In the genomic region with DNA sequence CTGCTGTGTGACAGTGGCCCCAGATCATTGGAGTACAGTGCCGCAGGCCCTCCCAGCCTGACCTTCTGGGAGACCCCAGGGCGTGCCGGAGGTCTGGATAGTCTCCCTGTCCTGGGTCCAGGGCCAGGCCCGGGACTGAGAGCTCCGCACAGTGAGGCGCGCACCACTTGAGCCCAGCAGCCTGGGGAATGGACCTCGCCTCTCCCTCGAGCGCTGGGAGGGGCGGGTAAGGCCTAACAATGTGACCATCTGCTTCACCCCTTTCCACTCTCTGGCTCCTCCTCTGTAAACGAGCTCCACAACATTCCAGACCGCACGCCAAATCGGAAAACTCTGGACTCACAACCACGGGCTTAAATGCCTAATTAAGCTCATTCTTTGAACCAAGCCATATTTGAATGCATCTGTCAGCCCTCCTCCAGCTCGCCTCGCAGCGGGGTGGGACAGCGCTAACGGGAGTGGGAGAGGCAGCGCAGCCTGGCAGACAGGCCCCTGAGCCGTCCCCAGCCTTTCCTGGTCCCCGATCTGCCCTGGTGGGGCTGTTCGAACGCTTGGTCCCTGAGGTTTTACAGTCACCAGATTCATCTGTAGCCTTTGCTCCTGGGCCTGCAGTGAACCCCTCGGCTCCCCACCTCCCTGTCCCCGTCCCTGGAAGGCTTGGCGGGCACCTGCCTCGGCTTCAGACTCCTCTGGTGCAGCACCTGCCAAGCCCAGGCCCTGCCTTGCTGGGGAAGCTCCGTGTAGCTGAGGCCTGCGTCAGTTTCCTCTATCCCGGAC, we compare ENCODE assay signal across 13 cellular contexts.
A peak's percentile ranks its signal among the peaks of the same experiment; 100 is the strongest.
DNase-seq lines count a peak whose midpoint lies in the region; ATAC-seq and TF ChIP-seq lines count a peak whose summit lies in the region.
"Had no signal": no experiment of that assay in that cellular context is flagged by ENCODE, and none has a peak within 500 bp of the region (broad histone marks: within the 10 kb centered on the region; RNA-seq: fewer than 3 reads in every experiment).

No MANE protein-coding gene starts in this region.

- H3K27ac ChIP-seq in PC-9: no peak overlapping the region
- H3K27ac ChIP-seq in spleen: no peak overlapping the region
- H3K27ac ChIP-seq: body of pancreas, right lobe of liver had no signal

- H3K9me2 ChIP-seq in PC-9 (ENCODE audit: insufficient read depth): no peaks in the 10 kb centered on the region

- H3K27me3 ChIP-seq in PC-9 (ENCODE audit: insufficient read depth, low read depth): peaks cover 93% of the 10 kb centered on the region
- H3K27me3 ChIP-seq in spleen (replicated peaks in 1 of 7): peaks cover 0 to 17% (median 0%) of the 10 kb centered on the region in 7 donors
- H3K27me3 ChIP-seq: body of pancreas, right lobe of liver had no signal

- H2AFZ ChIP-seq in PC-9: no peak overlapping the region

- no peaks in the 10 kb centered on the region for H3K9me3 ChIP-seq in PC-9 (ENCODE audit: insufficient read depth, low read depth)
- no peaks in the 10 kb centered on the region for H3K9me3 ChIP-seq in spleen
- H3K9me3 ChIP-seq: body of pancreas, right lobe of liver had no signal

- no peak for ATAC-seq in GM19351 (IDR thresholded peaks at IDR 0.05; ENCODE audit: unreplicated experiment)
- ATAC-seq in GM21381 (IDR thresholded peaks at IDR 0.05; ENCODE audit: unreplicated experiment): no peak
- ATAC-seq: body of pancreas had no signal

- peak; percentile 33 for DNase-seq in SIG-M5 treated with dmso at 0.1 percent for 504 hours (lab: John Stamatoyannopoulos, UW; ENCODE audit: unreplicated experiment)
- no peak for DNase-seq in SIG-M5 (lab: John Stamatoyannopoulos, UW)
- DNase-seq in PC-9: peak; percentile 18 to 37
- DNase-seq in iPS-NIHi7 (ENCODE audit: extremely low spot score): peak; percentile 70
- peak; percentile 58 for DNase-seq in ureter (ENCODE audit: low spot score)
- DNase-seq in spleen: no peak
- DNase-seq: activated CD4-positive, CD25-positive, alpha-beta regulatory T cell treated with anti-CD3 and anti-CD28 coated beads, Interleukin-2, amount 50 U/mL, for 72 hours; GF-D8; right lobe of liver; stimulated activated naive CD4-positive, alpha-beta T cell treated with Interleukin-2 at 50 U/mL for 16 hours had no signal

- H4K20me1 ChIP-seq in PC-9 (ENCODE audit: insufficient read depth): no peaks in the 10 kb centered on the region

- 15 to 25% (median 21%) methylated on average over 21 to 33 of the region's 33 CpGs for WGBS in spleen, 5 donors

- BruUV-seq in PC-9 (replicated peaks; lab: Mats Ljungman, UMichigan): no TSS peak

- CTCF ChIA-PET in PC-9 (lab: Charles Lee): no interaction called here

- no peak overlapping the region for H3K4me3 ChIP-seq in PC-9
- H3K4me3 ChIP-seq in spleen: no peak overlapping the region
- H3K4me3 ChIP-seq: body of pancreas, right lobe of liver had no signal

- POLR2A ChIA-PET in PC-9 (lab: Charles Lee; ENCODE audit: unreplicated experiment): no interaction called here

- H3K36me3 ChIP-seq in PC-9 (ENCODE audit: low read depth) (no peaks in the 10 kb centered on the region), spleen (no peaks in the 10 kb centered on the region)
- H3K36me3 ChIP-seq: right lobe of liver had no signal

- no peak overlapping the region for H3K4me2 ChIP-seq in PC-9

- no peaks in the 10 kb centered on the region for H3F3A ChIP-seq in PC-9 (ENCODE audit: insufficient read depth, low read depth)

- H3K79me2 ChIP-seq in PC-9 (ENCODE audit: low read depth): no peaks in the 10 kb centered on the region

- H3K4me1 ChIP-seq in PC-9 (replicated peaks; ENCODE audit: insufficient read depth) (no peaks in the 10 kb centered on the region), spleen (peaks cover 0 to 8% (median 0%) of the 10 kb centered on the region in 6 donors)
- H3K4me1 ChIP-seq: body of pancreas, right lobe of liver had no signal

- no peak for TF ChIP-seq POLR2A in spleen (IDR thresholded peaks at IDR 0.05)

- intact Hi-C loops in PC-9 (cut with micrococcal nuclease; ENCODE audit: unreplicated experiment) (no loop called here), spleen (cut with DNase I; ENCODE audit: low total_unique reads) (no loop called here)

- no peak for TF ChIP-seq CTCF in PC-9 (conservative IDR thresholded peaks at IDR 0.05)
- no peak for TF ChIP-seq CTCF in spleen (IDR thresholded peaks at IDR 0.05 in 8 of 11, conservative IDR thresholded peaks at IDR 0.05 in 3 of 11)

Comparison
In these comparisons a context has a peak if more than half of its experiments do, and no peak if none do; other contexts are left out.
1. DNase-seq: peak in SIG-M5 treated with dmso at 0.1 percent for 504 hours (single experiment), PC-9 (2 of 2), iPS-NIHi7 (single experiment) and ureter (single experiment); none in SIG-M5 (single experiment) and spleen (single experiment).